In genomic region chr15:42329992-42330391, GRCh38 we compare ENCODE assay signal across 21 cellular contexts. TPM values are rescaled to one million over a fixed set of nuclear protein-coding genes. Genes with fewer than 3 reads are reported as not detected.
DNase-seq lines count a peak whose midpoint lies in the region; ATAC-seq and TF ChIP-seq lines count a peak whose summit lies in the region.
"Had no signal": no experiment of that assay in that cellular context is flagged by ENCODE, and none has a peak within 500 bp of the region (broad histone marks: within the 10 kb centered on the region; RNA-seq: fewer than 3 reads in every experiment).

No MANE protein-coding gene starts in this region.

- no peak for TF ChIP-seq POLR2A in heart left ventricle (IDR thresholded peaks at IDR 0.05)
- no peak for TF ChIP-seq POLR2A in gastrocnemius medialis (IDR thresholded peaks at IDR 0.05)

- H3K27me3 ChIP-seq in left ventricle myocardium inferior (ENCODE audit: low read depth), result no peaks in the 10 kb centered on the region
- H3K27me3 ChIP-seq in heart left ventricle, result no peaks in the 10 kb centered on the region
- H3K27me3 ChIP-seq in gastrocnemius medialis, result no peaks in the 10 kb centered on the region
- H3K27me3 ChIP-seq: BE2C, BLaER1 had no signal

- DNase-seq in left ventricle myocardium inferior (no peak), heart left ventricle (no peak), gastrocnemius medialis (no peak), G401 (ENCODE audit: low spot score) (no peak)
- no peak for DNase-seq in activated naive CD4-positive, alpha-beta T cell (lab: John Stamatoyannopoulos, UW)
- DNase-seq: 8988T; ACHN; BE2C; C1 segment of cervical spinal cord; CD4-positive, alpha-beta memory T cell; CD4-positive, CD25-positive, alpha-beta regulatory T cell; CD8-positive, alpha-beta memory T cell; COR-L47; DMS 273 treated with DMSO at 0.1 percent for 48 hours; DMS153; DMS53; DMS79; DND-41; EL; GF-D8 had no signal

- TF ChIP-seq CTCF in left ventricle myocardium inferior (IDR thresholded peaks at IDR 0.05; ENCODE audit: borderline replicate concordance) (no peak), heart left ventricle (IDR thresholded peaks at IDR 0.05) (no peak), gastrocnemius medialis (IDR thresholded peaks at IDR 0.05 in 4 of 5, conservative IDR thresholded peaks at IDR 0.05 in 1 of 5) (no peak)

- intact Hi-C loops in left ventricle myocardium inferior (cut with micrococcal nuclease) (no loop called here), heart left ventricle (cut with DNase I) (no loop called here), gastrocnemius medialis (cut with DNase I; ENCODE audit: low total_unique reads) (loop anchor here (2.0 to 5.0 kb wide), 3 partner anchors 29 to 142 kb away; partner anchors contain the start of gene CAPN3)

- H3K4me1 ChIP-seq in left ventricle myocardium inferior (peaks cover 12% of the 10 kb centered on the region), heart left ventricle (peaks cover 0 to 7% (median 0%) of the 10 kb centered on the region in 12 donors), gastrocnemius medialis (peaks cover 23 to 30% of the 10 kb centered on the region in 2 donors)
- H3K4me1 ChIP-seq: BE2C, BLaER1 had no signal

- H3K9me3 ChIP-seq in left ventricle myocardium inferior (replicated peaks) (peaks cover 9% of the 10 kb centered on the region), heart left ventricle (peaks cover 0 to 9% (median 6%) of the 10 kb centered on the region in 12 donors), gastrocnemius medialis (no peaks in the 10 kb centered on the region)
- H3K9me3 ChIP-seq: BE2C had no signal

- H3K36me3 ChIP-seq in left ventricle myocardium inferior, result peaks cover 64% of the 10 kb centered on the region
- H3K36me3 ChIP-seq in heart left ventricle, result peaks cover 0 to 81% (median 49%) of the 10 kb centered on the region in 9 donors
- H3K36me3 ChIP-seq in gastrocnemius medialis, result peaks cover 0 to 27% of the 10 kb centered on the region in 2 donors
- H3K36me3 ChIP-seq: BE2C had no signal

- ATAC-seq in heart left ventricle (no peak), gastrocnemius medialis (no peak)

- peak overlapping the region; percentile 72 for H3K27ac ChIP-seq in left ventricle myocardium inferior (replicated peaks)
- peak overlapping the region in 2 of 12 donors; percentile 73 to 75 for H3K27ac ChIP-seq in heart left ventricle
- H3K27ac ChIP-seq in gastrocnemius medialis, result peak overlapping the region; percentile 84 to 90 (median 87)
- H3K27ac ChIP-seq: BLaER1 had no signal

- in situ Hi-C loops in gastrocnemius medialis (cut with MboI; ENCODE audit: low sequenced_read_pairs in 4 of 4) (no loop called here), G401 (cut with HindIII; ENCODE audit: low sequenced_read_pairs) (no loop called here)

- 79 to 96% (median 86%) methylated on average over 2 of the region's 2 CpGs for WGBS in heart left ventricle, 4 donors

- H3K4me3 ChIP-seq in left ventricle myocardium inferior (no peak overlapping the region), heart left ventricle (no peak overlapping the region), gastrocnemius medialis (no peak overlapping the region)
- H3K4me3 ChIP-seq: BLaER1 had no signal

RNA-seq across cellular contexts. Expression of gene CAPN3, which starts 29.3 kb away (rescaled TPM):
- total RNA-seq in left ventricle myocardium inferior, result 6.0 TPM
- total RNA-seq in heart left ventricle, result 10 to 100 TPM in 1 of 9 donors, 1 to 10 TPM in 8; 1.3 to 12.2 (median 7.3) TPM
- polyA plus RNA-seq in heart left ventricle, result 1 to 10 TPM; 2.0 to 9.9 TPM
- total RNA-seq in gastrocnemius medialis, result 100 to 1,000 TPM in 3 of 4 donors, 10 to 100 TPM in 1; 96.8 to 263 (median 163) TPM
- 0.27 and 0.43 TPM in 2 replicates for total RNA-seq in G401 (2014; rRNA removed; shearing (Covaris generic))

RNA-seq across cellular contexts. Expression of gene TMEM87A, which starts 56.8 kb away (rescaled TPM):
- total RNA-seq in left ventricle myocardium inferior (16.4 TPM), heart left ventricle (10 to 100 TPM; 17.2 to 30.8 (median 19.9) TPM), gastrocnemius medialis (10 to 100 TPM; 29.4 to 67.6 (median 37.4) TPM)
- polyA plus RNA-seq in heart left ventricle, result 10 to 100 TPM in 1 of 2 donors, 1 to 10 TPM in 1; 9.3 to 23.0 TPM
- 26.0 and 55.0 TPM in 2 replicates for total RNA-seq in G401 (2014; rRNA removed; shearing (Covaris generic))

RNA-seq across cellular contexts. Expression of gene GANC, which starts 57.0 kb away (rescaled TPM):
- total RNA-seq in left ventricle myocardium inferior, result 14.5 TPM
- total RNA-seq in heart left ventricle, result 10 to 100 TPM in 7 of 9 donors, 1 to 10 TPM in 2; 8.8 to 30.2 (median 17.4) TPM
- 1 to 10 TPM; 6.8 to 8.4 TPM for polyA plus RNA-seq in heart left ventricle
- 10 to 100 TPM in 2 of 4 donors, 1 to 10 TPM in 2; 5.9 to 26.3 (median 11.9) TPM for total RNA-seq in gastrocnemius medialis
- 4.0 and 6.0 TPM in 2 replicates for total RNA-seq in G401 (2014; rRNA removed; shearing (Covaris generic))

Comparison
In these comparisons a context has a peak if more than half of its experiments do, and no peak if none do; other contexts are left out.
1. RNA of gene CAPN3, which starts 29.3 kb away (total RNA-seq): 96.8 to 263 TPM in gastrocnemius medialis; 1.3 to 12.2 TPM in heart left ventricle, 6.0 TPM in left ventricle myocardium inferior (single experiment) and 0.27 to 0.43 TPM in G401; every median in the first group is over 4 times any median in the second.